In the genomic region with DNA sequence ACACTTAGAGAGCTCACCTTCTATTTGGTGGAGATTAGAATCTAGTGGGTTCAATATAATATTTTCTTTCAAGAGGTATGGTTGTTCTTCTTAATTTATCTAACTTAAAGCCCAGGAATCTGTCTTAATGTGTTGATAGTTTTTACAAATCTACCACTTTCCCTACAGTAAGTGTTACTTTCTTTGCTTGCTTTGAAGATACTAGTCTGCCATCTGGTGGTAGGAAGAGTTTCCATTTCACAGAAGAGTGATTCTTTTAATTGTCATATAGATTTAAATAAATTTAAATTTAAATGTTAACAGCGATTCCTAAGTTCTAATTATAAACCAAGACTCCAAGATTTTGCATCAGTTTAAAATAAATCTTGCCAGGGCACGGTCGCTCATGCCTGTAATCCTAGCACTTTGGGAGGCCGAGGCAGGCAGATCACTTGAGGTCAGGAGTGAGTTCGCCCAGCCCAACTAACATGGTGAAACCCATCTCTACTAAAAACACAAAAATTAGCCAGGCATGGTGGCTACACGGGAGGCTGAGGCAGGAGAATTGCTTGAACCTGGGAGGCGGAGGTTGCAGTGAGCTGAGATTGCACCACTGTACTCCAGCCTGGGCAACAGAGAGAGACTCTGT, we compare ENCODE assay signal across 9 cellular contexts. TPM values are rescaled to one million over a fixed set of nuclear protein-coding genes. Genes with fewer than 3 reads are reported as not detected.
DNase-seq lines count a peak whose midpoint lies in the region; ATAC-seq and TF ChIP-seq lines count a peak whose summit lies in the region.
"Had no signal": no experiment of that assay in that cellular context is flagged by ENCODE, and none has a peak within 500 bp of the region (broad histone marks: within the 10 kb centered on the region; RNA-seq: fewer than 3 reads in every experiment).

No MANE protein-coding gene starts in this region.

- H3K9me3 Mint-ChIP-seq in naive thymus-derived CD4-positive, alpha-beta T cell: no peaks in the 10 kb centered on the region
- H3K9me3 Mint-ChIP-seq: activated T-cell treated with anti-CD3 and anti-CD28 coated beads, Interleukin-2, amount 50 U/mL, for 72 hours had no signal

- intact Hi-C loops in naive thymus-derived CD4-positive, alpha-beta T cell (cut with micrococcal nuclease): loop anchor here (1.0 to 10.0 kb wide), 11 partner anchors 44 to 544 kb away; partner anchors contain the start of genes HSD17B11 (in 2 of the 2) and NUDT9 (in 2 of the 2)

- no peaks in the 10 kb centered on the region for H3K4me1 ChIP-seq in naive thymus-derived CD4-positive, alpha-beta T cell (ENCODE audit: control insufficient read depth in 2 of 2, insufficient read depth in 2 of 2, low read length in 2 of 2)

- H3K36me3 Mint-ChIP-seq in naive thymus-derived CD4-positive, alpha-beta T cell: no peaks in the 10 kb centered on the region

- peak; percentile 55 for ATAC-seq in naive thymus-derived CD4-positive, alpha-beta T cell
- ATAC-seq in HG03565 (IDR thresholded peaks at IDR 0.05; ENCODE audit: unreplicated experiment) (no peak), HG03196 (IDR thresholded peaks at IDR 0.05; ENCODE audit: unreplicated experiment) (no peak)
- ATAC-seq: activated T-cell treated with anti-CD3 and anti-CD28 coated beads, Interleukin-2, amount 50 U/mL, for 72 hours had no signal

- POLR2A ChIA-PET in HEK293T (lab: Yijun Ruan, JAX): no interaction called here
- POLR2A ChIA-PET in naive thymus-derived CD4-positive, alpha-beta T cell (lab: Charles Lee): no interaction called here

- H3K4me3 ChIP-seq in naive thymus-derived CD4-positive, alpha-beta T cell (ENCODE audit: low read length): no peak overlapping the region

- no peak overlapping the region for H3K27ac ChIP-seq in naive thymus-derived CD4-positive, alpha-beta T cell (ENCODE audit: low read depth, low read length)

- CTCF ChIA-PET in HEK293T (lab: Yijun Ruan, JAX): interaction anchor here (0.7 to 1.9 kb wide), 3 partner anchors 90 to 383 kb away, joined by 3 to 5 read pairs (median 3); no protein-coding TSS in a partner anchor
- CTCF ChIA-PET in naive thymus-derived CD4-positive, alpha-beta T cell (lab: Charles Lee): interaction anchor here (0.7 to 6.7 kb wide), 6 partner anchors 9 to 194 kb away, joined by 3 to 63 read pairs (median 6); partner anchors contain the start of gene HSD17B11

- H3K4me3 Mint-ChIP-seq in naive thymus-derived CD4-positive, alpha-beta T cell: no peak overlapping the region
- H3K4me3 Mint-ChIP-seq: activated T-cell treated with anti-CD3 and anti-CD28 coated beads, Interleukin-2, amount 50 U/mL, for 72 hours had no signal

- no peaks in the 10 kb centered on the region for H3K9me3 ChIP-seq in naive thymus-derived CD4-positive, alpha-beta T cell (ENCODE audit: control insufficient read depth in 2 of 3, low read length in 3 of 3)

- no peaks in the 10 kb centered on the region for H3K27me3 ChIP-seq in naive thymus-derived CD4-positive, alpha-beta T cell (ENCODE audit: control insufficient read depth in 2 of 2, insufficient read depth in 2 of 2, low read length in 2 of 2)

- peak; percentile 8 to 13 for DNase-seq in NCI-H2081 (lab: John Stamatoyannopoulos, UW)
- DNase-seq in NCI-H2081 treated with DMSO at 0.1 percent for 48 hours (lab: John Stamatoyannopoulos, UW): no peak
- peak; percentile 27 for DNase-seq in HEK293T (ENCODE audit: extremely low spot score)
- peak; percentile 77 for DNase-seq in RKO (ENCODE audit: low spot score)
- DNase-seq in epidermal melanocyte (ENCODE audit: insufficient read length, low spot score): peak; percentile 23
- peak in 7 of 9 donors; percentile 27 to 55 (median 40) for DNase-seq in naive thymus-derived CD4-positive, alpha-beta T cell

- H3K36me3 ChIP-seq in naive thymus-derived CD4-positive, alpha-beta T cell (ENCODE audit: control insufficient read depth in 2 of 3, insufficient read depth in 3 of 3, low read length in 3 of 3): no peaks in the 10 kb centered on the region

- H3K4me1 Mint-ChIP-seq in naive thymus-derived CD4-positive, alpha-beta T cell: peaks cover 0 to 3% (median 0%) of the 10 kb centered on the region in 7 donors

- no peak overlapping the region for H3K27ac Mint-ChIP-seq in naive thymus-derived CD4-positive, alpha-beta T cell
- H3K27ac Mint-ChIP-seq: activated T-cell treated with anti-CD3 and anti-CD28 coated beads, Interleukin-2, amount 50 U/mL, for 72 hours had no signal

- H3K27me3 Mint-ChIP-seq in naive thymus-derived CD4-positive, alpha-beta T cell: no peaks in the 10 kb centered on the region

TF ChIP-seq in HEK293T, 16 proteins besides CTCF, POLR2A, EP300 and RAD21:
- TF ChIP-seq BHLHE40 (IDR thresholded peaks at IDR 0.05; ENCODE audit: borderline replicate concordance) (no peak), ARNT (IDR thresholded peaks at IDR 0.05) (no peak), SP1 (IDR thresholded peaks at IDR 0.05) (no peak), FOXK2 (IDR thresholded peaks at IDR 0.05) (no peak), ELF4 (IDR thresholded peaks at IDR 0.05) (no peak), FOXM1 (IDR thresholded peaks at IDR 0.05; ENCODE audit: borderline replicate concordance) (no peak), CTBP1 (IDR thresholded peaks at IDR 0.05; ENCODE audit: borderline replicate concordance) (no peak), FOXA1 (IDR thresholded peaks at IDR 0.05) (no peak), HDGF (IDR thresholded peaks at IDR 0.05; ENCODE audit: borderline replicate concordance) (no peak), SUZ12 (IDR thresholded peaks at IDR 0.05) (no peak), TARDBP (IDR thresholded peaks at IDR 0.05) (no peak), ZNF384 (IDR thresholded peaks at IDR 0.05) (no peak), NFRKB (IDR thresholded peaks at IDR 0.05) (no peak), L3MBTL2 (conservative IDR thresholded peaks at IDR 0.05) (no peak), LEF1 (IDR thresholded peaks at IDR 0.05; ENCODE audit: borderline replicate concordance) (no peak)
- TF ChIP-seq, protein P1, sequence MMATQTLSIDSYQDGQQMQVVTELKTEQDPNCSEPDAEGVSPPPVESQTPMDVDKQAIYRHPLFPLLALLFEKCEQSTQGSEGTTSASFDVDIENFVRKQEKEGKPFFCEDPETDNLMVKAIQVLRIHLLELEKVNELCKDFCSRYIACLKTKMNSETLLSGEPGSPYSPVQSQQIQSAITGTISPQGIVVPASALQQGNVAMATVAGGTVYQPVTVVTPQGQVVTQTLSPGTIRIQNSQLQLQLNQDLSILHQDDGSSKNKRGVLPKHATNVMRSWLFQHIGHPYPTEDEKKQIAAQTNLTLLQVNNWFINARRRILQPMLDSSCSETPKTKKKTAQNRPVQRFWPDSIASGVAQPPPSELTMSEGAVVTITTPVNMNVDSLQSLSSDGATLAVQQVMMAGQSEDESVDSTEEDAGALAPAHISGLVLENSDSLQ (IDR thresholded peaks at IDR 0.05): no peak

RNA-seq across cellular contexts. Expression of gene NUDT9, which starts 43.5 kb away (rescaled TPM):
- 10 to 100 TPM in 4 of 5 experiments, 1 to 10 TPM in 1; 9.7 to 18.1 (median 10.5) TPM for total RNA-seq in naive thymus-derived CD4-positive, alpha-beta T cell
- 10 to 100 TPM; 21.1 to 22.8 TPM for polyA plus RNA-seq in naive thymus-derived CD4-positive, alpha-beta T cell
